In the genomic region with DNA sequence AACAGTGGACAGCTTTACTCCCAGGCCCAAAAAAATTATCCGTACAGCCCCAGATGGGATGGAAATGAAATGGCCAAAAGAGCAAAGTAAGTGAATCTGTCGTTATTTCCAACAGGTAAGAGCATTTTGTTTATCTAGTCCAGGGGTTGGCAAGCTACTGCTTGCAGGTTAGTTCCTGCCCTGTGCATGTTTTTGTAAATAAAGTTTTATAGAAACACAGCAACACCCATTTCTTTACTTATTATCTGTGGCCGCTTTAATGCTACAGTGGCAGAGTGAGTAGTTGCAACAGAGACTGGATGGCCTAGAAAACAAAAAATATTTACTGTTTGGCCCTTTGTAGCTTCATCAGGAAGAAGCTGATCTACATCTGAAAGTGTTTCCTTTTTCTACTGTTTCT, we compare ENCODE assay signal across 12 cellular contexts.
DNase-seq lines count a peak whose midpoint lies in the region; ATAC-seq, FAIRE-seq and TF ChIP-seq lines count a peak whose summit lies in the region.
"Had no signal": no experiment of that assay in that cellular context is flagged by ENCODE, and none has a peak within 500 bp of the region (broad histone marks: within the 10 kb centered on the region; RNA-seq: fewer than 3 reads in every experiment).

No MANE protein-coding gene starts in this region.

- no peak for FAIRE-seq in H1 (lab: Jason Lieb, UNC)
- FAIRE-seq: A549 had no signal

- H3K79me2 ChIP-seq in GM23338 (replicated peaks; ENCODE audit: insufficient read depth) (no peaks in the 10 kb centered on the region), H1 (ENCODE audit: control insufficient read depth in 1 of 2, insufficient read depth in 2 of 2, low read length in 2 of 2) (no peaks in the 10 kb centered on the region), Karpas-422 (ENCODE audit: low read length) (no peaks in the 10 kb centered on the region)

- dilution Hi-C loops in IMR-90 (cut with HindIII; ENCODE audit: low sequenced_read_pairs, unreplicated experiment), result no loop called here

- peak overlapping the region; percentile 1; the same call in 1 of the 2 replicates for H3K27ac ChIP-seq in GM23338 (ENCODE audit: low read depth)
- no peak overlapping the region for H3K27ac ChIP-seq in IMR-90 (ENCODE audit: insufficient read depth, low read length)
- no peak overlapping the region for H3K27ac ChIP-seq in H1 (ENCODE audit: low read depth, low read length)
- H3K27ac ChIP-seq in Karpas-422 (ENCODE audit: low read length), result no peak overlapping the region

- H3K4me1 Mint-ChIP-seq in GM23338 (peaks cover 22% of the 10 kb centered on the region), CD14-positive monocyte (no peaks in the 10 kb centered on the region), type B pancreatic cell (ENCODE audit: unreplicated experiment) (peaks cover 10% of the 10 kb centered on the region)
- H3K4me1 Mint-ChIP-seq: CD8-positive, alpha-beta memory T cell had no signal

- no peak overlapping the region for H4K5ac ChIP-seq in IMR-90 (ENCODE audit: low read depth, low read length)
- H4K5ac ChIP-seq in H1 (ENCODE audit: insufficient read length, low read depth, low read length), result no peak overlapping the region

- no CpG with 5 or more reads among the region's 3 CpGs for WGBS in IMR-90 (ENCODE audit: extremely low coverage in 2 of 2, insufficient read length in 1 of 2), 2 experiments
- 77% methylated on average over 3 of the region's 3 CpGs; no CpG with 5 or more reads in 1 of the 2 experiments for WGBS in H1 (ENCODE audit: extremely low coverage in 1 of 2, insufficient coverage in 1 of 2, insufficient read length in 1 of 2, insufficient replicate concordance in 2 of 2, low coverage in 1 of 2, low lambda C conversion rate in 2 of 2, missing lambda C conversion rate in 1 of 2), 2 experiments

- no TSS peak for BruUV-seq in IMR-90 (replicated peaks; lab: Mats Ljungman, UMichigan)

- intact Hi-C loops in IMR-90 (cut with micrococcal nuclease) (no loop called here), CD14-positive monocyte (cut with micrococcal nuclease) (no loop called here)

- H2AK5ac ChIP-seq in IMR-90 (ENCODE audit: low read depth, low read length) (peak overlapping the region; percentile 23; the same call in 1 of the 2 replicates), H1 (ENCODE audit: low read depth, low read length) (no peak overlapping the region)

- TF ChIP-seq CTCF in GM23338 (conservative IDR thresholded peaks at IDR 0.05; ENCODE audit: low read depth in 2 of 2), result no peak
- no peak for TF ChIP-seq CTCF in IMR-90 (conservative IDR thresholded peaks at IDR 0.05; ENCODE audit: low read depth, low read length)
- no peak for TF ChIP-seq CTCF in H1 (IDR thresholded peaks at IDR 0.05; ENCODE audit: control extremely low read depth in 1 of 3, insufficient read depth in 1 of 3, low read depth in 1 of 3, low read length in 3 of 3)
- no peak for TF ChIP-seq CTCF in CD14-positive monocyte (IDR thresholded peaks at IDR 0.05)
- no peak for TF ChIP-seq CTCF in type B pancreatic cell (conservative IDR thresholded peaks at IDR 0.05)

- H3K27me3 Mint-ChIP-seq in GM23338 (ENCODE audit: insufficient read depth, low read depth, poor library complexity) (no peaks in the 10 kb centered on the region), CD14-positive monocyte (ENCODE audit: low read depth in 3 of 3) (no peaks in the 10 kb centered on the region), type B pancreatic cell (no peaks in the 10 kb centered on the region)
- H3K27me3 Mint-ChIP-seq: CD8-positive, alpha-beta memory T cell had no signal

- H3K79me1 ChIP-seq in IMR-90 (ENCODE audit: low read depth in 1 of 2, low read length in 2 of 2), result peaks cover 0 to 6% of the 10 kb centered on the region in 2 experiments; a peak in 1 of 4 replicates
- no peaks in the 10 kb centered on the region for H3K79me1 ChIP-seq in H1 (ENCODE audit: low read depth, low read length)

- peak overlapping the region; percentile 29; the same call in 1 of the 2 replicates for H3K4ac ChIP-seq in IMR-90 (ENCODE audit: low read depth, low read length)
- no peak overlapping the region for H3K4ac ChIP-seq in H1 (replicated peaks; ENCODE audit: insufficient read length, low read depth, low read length)

- H3K9me2 ChIP-seq in GM23338 (ENCODE audit: insufficient read depth), result no peaks in the 10 kb centered on the region; the same call in 1 of the 2 replicates
- H3K9me2 ChIP-seq in Karpas-422 (replicated peaks; ENCODE audit: insufficient read depth, low read length), result no peaks in the 10 kb centered on the region

- H3K36me3 ChIP-seq in GM23338 (ENCODE audit: insufficient read depth), result no peaks in the 10 kb centered on the region
- H3K36me3 ChIP-seq in IMR-90 (ENCODE audit: control insufficient read depth, insufficient read depth, low read length), result no peaks in the 10 kb centered on the region
- no peaks in the 10 kb centered on the region for H3K36me3 ChIP-seq in H1 (ENCODE audit: control insufficient read depth in 2 of 4, insufficient read depth in 4 of 4, low read length in 3 of 4)
- H3K36me3 ChIP-seq in Karpas-422 (ENCODE audit: insufficient read depth, low read length), result no peaks in the 10 kb centered on the region
- H3K36me3 ChIP-seq: BE2C, HAP-1 had no signal

- no peak overlapping the region for H3K4me3 ChIP-seq in GM23338
- no peak overlapping the region for H3K4me3 ChIP-seq in IMR-90 (ENCODE audit: insufficient read depth, low read depth, low read length)
- H3K4me3 ChIP-seq in H1 (ENCODE audit: extremely low read depth in 1 of 4, insufficient read depth in 2 of 4, low read depth in 3 of 4, low read length in 4 of 4), result peak overlapping the region in 1 of 4 experiments; percentile 1; a peak in 1 of 8 replicates
- H3K4me3 ChIP-seq in Karpas-422 (ENCODE audit: low read length), result no peak overlapping the region
- H3K4me3 ChIP-seq: A549, HAP-1 had no signal

- H3K56ac ChIP-seq in IMR-90 (ENCODE audit: extremely low read depth, insufficient read depth, low read length), result no peak overlapping the region
- no peak overlapping the region for H3K56ac ChIP-seq in H1 (replicated peaks; ENCODE audit: insufficient read length, low read depth, low read length)

- H3K23me2 ChIP-seq in H1 (ENCODE audit: low read depth, low read length), result no peaks in the 10 kb centered on the region

- ATAC-seq in GM23338 (no peak), IMR-90 (ENCODE audit: low read depth) (no peak)
- ATAC-seq: A549 had no signal

- CTCF ChIA-PET in IMR-90 (lab: Yijun Ruan, JAX) (no interaction called here), H1 (lab: Charles Lee; ENCODE audit: partially characterized antibody) (interaction anchor here (0.9 to 1.7 kb wide), 5 partner anchors 16 to 308 kb away, joined by 3 to 5 read pairs (median 3); no protein-coding TSS in a partner anchor)

- TF ChIP-seq POLR2A in IMR-90 (IDR thresholded peaks at IDR 0.05; ENCODE audit: low read depth, low read length) (no peak), H1 (IDR thresholded peaks at IDR 0.05; ENCODE audit: control extremely low read depth in 1 of 2, low read depth in 2 of 2, low read length in 2 of 2) (no peak)

- no peak for DNase-seq in GM23338 (ENCODE audit: low spot score)
- DNase-seq in IMR-90, result no peak
- DNase-seq in H1 (ENCODE audit: low read depth in 1 of 2, low spot score in 2 of 2), result no peak
- no peak for DNase-seq in CD14-positive monocyte (ENCODE audit: low spot score)
- DNase-seq in Karpas-422, result no peak
- DNase-seq in type B pancreatic cell (ENCODE audit: extremely low spot score, unreplicated experiment), result no peak
- DNase-seq: BE2C; CD8-positive, alpha-beta memory T cell; DMS53; GF-D8 had no signal

- no peak overlapping the region for H2BK12ac ChIP-seq in H1 (ENCODE audit: low read depth, low read length)

- H4K91ac ChIP-seq in IMR-90 (ENCODE audit: insufficient read depth, low read depth, low read length) (no peak overlapping the region), H1 (replicated peaks; ENCODE audit: insufficient read length, low read length) (no peak overlapping the region)

- H3K9me3 ChIP-seq in IMR-90 (ENCODE audit: control insufficient read depth, insufficient read depth, low read length), result no peaks in the 10 kb centered on the region
- no peaks in the 10 kb centered on the region for H3K9me3 ChIP-seq in H1 (ENCODE audit: insufficient read depth in 2 of 2, low read depth in 1 of 2, low read length in 1 of 2)
- no peaks in the 10 kb centered on the region for H3K9me3 ChIP-seq in Karpas-422 (ENCODE audit: low read length)
- H3K9me3 ChIP-seq: A549, BE2C, HAP-1 had no signal

- H2BK5ac ChIP-seq in IMR-90 (ENCODE audit: low read depth, low read length, poor library complexity, severe bottlenecking), result no peak overlapping the region
- H2BK5ac ChIP-seq in H1 (ENCODE audit: low read depth, low read length), result no peak overlapping the region; the same call in 1 of the 2 replicates

- H3K27ac Mint-ChIP-seq in GM23338, result peak overlapping the region; percentile 80
- no peak overlapping the region for H3K27ac Mint-ChIP-seq in CD14-positive monocyte
- H3K27ac Mint-ChIP-seq in type B pancreatic cell, result no peak overlapping the region

- H3K14ac ChIP-seq in IMR-90 (replicated peaks; ENCODE audit: low read depth, low read length) (no peak overlapping the region; the same call in 1 of the 2 replicates), H1 (ENCODE audit: insufficient read length) (no peak overlapping the region)

- H3K18ac ChIP-seq in IMR-90 (ENCODE audit: low read depth, low read length) (no peak overlapping the region), H1 (ENCODE audit: extremely low read depth, low read length) (no peak overlapping the region)

- H3K9me1 ChIP-seq in IMR-90 (ENCODE audit: insufficient read depth, low read length), result peaks cover 4% of the 10 kb centered on the region; the same call in 1 of the 2 replicates

- TF ChIP-seq EP300 in H1 (IDR thresholded peaks at IDR 0.05; ENCODE audit: borderline replicate concordance in 1 of 2, low read depth in 2 of 2, low read length in 2 of 2), result no peak

- H2AFZ ChIP-seq in GM23338 (0 out of 2 replicates have a peak overlapping the region, but pooled peaks have one; percentile 1), IMR-90 (replicated peaks; ENCODE audit: low read length, poor library complexity) (no peak overlapping the region), H1 (ENCODE audit: low read length) (0 out of 2 replicates have a peak overlapping the region, but pooled peaks have one; percentile 31), Karpas-422 (ENCODE audit: low read length) (no peak overlapping the region)

- H3K27me3 ChIP-seq in GM23338 (ENCODE audit: insufficient read depth) (no peaks in the 10 kb centered on the region), IMR-90 (ENCODE audit: control insufficient read depth, insufficient read depth, low read length) (no peaks in the 10 kb centered on the region), H1 (replicated peaks in 1 of 4; ENCODE audit: control insufficient read depth in 3 of 4, extremely low read depth in 1 of 4, insufficient read depth in 3 of 4, low read length in 3 of 4) (no peaks in the 10 kb centered on the region), Karpas-422 (ENCODE audit: low read length) (no peaks in the 10 kb centered on the region)
- H3K27me3 ChIP-seq: BE2C had no signal

- H3F3A ChIP-seq in GM23338 (replicated peaks; ENCODE audit: low read depth), result no peaks in the 10 kb centered on the region

- H3K36me3 Mint-ChIP-seq in GM23338 (ENCODE audit: low read depth) (no peaks in the 10 kb centered on the region), CD14-positive monocyte (peaks cover 40 to 48% of the 10 kb centered on the region in 2 donors), type B pancreatic cell (peaks cover 9% of the 10 kb centered on the region)

- H3K9me3 Mint-ChIP-seq in GM23338, result no peaks in the 10 kb centered on the region
- peaks cover 0 to 2% (median 0%) of the 10 kb centered on the region in 7 donors for H3K9me3 Mint-ChIP-seq in CD14-positive monocyte
- H3K9me3 Mint-ChIP-seq in type B pancreatic cell, result no peaks in the 10 kb centered on the region
- H3K9me3 Mint-ChIP-seq: CD8-positive, alpha-beta memory T cell had no signal

- no peak overlapping the region for H3K9ac ChIP-seq in IMR-90 (ENCODE audit: low read depth, low read length)
- H3K9ac ChIP-seq in H1 (replicated peaks in 1 of 4; ENCODE audit: extremely low read depth in 1 of 4, low read depth in 3 of 4, low read length in 3 of 4), result no peak overlapping the region
- H3K9ac ChIP-seq in Karpas-422 (ENCODE audit: low read length), result no peak overlapping the region

- H3K4me3 Mint-ChIP-seq in GM23338 (no peak overlapping the region; the same call in 2 of the 3 replicates), CD14-positive monocyte (no peak overlapping the region), type B pancreatic cell (no peak overlapping the region)
- H3K4me3 Mint-ChIP-seq: CD8-positive, alpha-beta memory T cell had no signal

- H3K4me1 ChIP-seq in GM23338 (ENCODE audit: insufficient read depth) (peaks cover 17% of the 10 kb centered on the region), IMR-90 (ENCODE audit: control insufficient read depth, insufficient read depth, low read length) (peaks cover 18% of the 10 kb centered on the region), H1 (replicated peaks in 1 of 4; ENCODE audit: control insufficient read depth in 3 of 4, insufficient read depth in 4 of 4, low read length in 3 of 4) (peaks cover 0 to 3% (median 3%) of the 10 kb centered on the region in 4 experiments; a peak in 4 of 7 replicates), Karpas-422 (ENCODE audit: low read length) (no peaks in the 10 kb centered on the region)
- H3K4me1 ChIP-seq: BE2C, HAP-1 had no signal

- H4K20me1 ChIP-seq in GM23338 (replicated peaks; ENCODE audit: insufficient read depth) (no peaks in the 10 kb centered on the region), IMR-90 (ENCODE audit: insufficient read depth, low read length) (no peaks in the 10 kb centered on the region; the same call in 1 of the 2 replicates), H1 (replicated peaks in 1 of 2; ENCODE audit: control insufficient read depth in 1 of 2, insufficient read depth in 2 of 2, low read length in 2 of 2) (no peaks in the 10 kb centered on the region), Karpas-422 (ENCODE audit: insufficient read depth, low read depth, low read length) (no peaks in the 10 kb centered on the region)

- H2AK9ac ChIP-seq in IMR-90 (replicated peaks; ENCODE audit: low read depth, low read length, poor library complexity), result no peak overlapping the region

- H2BK20ac ChIP-seq in IMR-90 (ENCODE audit: low read depth, low read length), result peak overlapping the region; percentile 36; the same call in 1 of the 2 replicates
- no peak overlapping the region for H2BK20ac ChIP-seq in H1 (ENCODE audit: low read length)

- H3K4me2 ChIP-seq in GM23338 (peak overlapping the region; percentile 6), IMR-90 (ENCODE audit: low read depth, low read length) (no peak overlapping the region), H1 (ENCODE audit: insufficient read depth in 1 of 2, low read depth in 2 of 2, low read length in 2 of 2) (peak overlapping the region; percentile 11 to 33; a peak in 1 of 4 replicates), Karpas-422 (ENCODE audit: low read depth, low read length, poor library complexity, severe bottlenecking) (no peak overlapping the region)
- H3K4me2 ChIP-seq: A549 had no signal

- TF ChIP-seq RAD21 in IMR-90 (IDR thresholded peaks at IDR 0.05; ENCODE audit: low read length), result no peak
- no peak for TF ChIP-seq RAD21 in H1 (IDR thresholded peaks at IDR 0.05 in 1 of 2, conservative IDR thresholded peaks at IDR 0.05 in 1 of 2; ENCODE audit: low read depth in 2 of 2, low read length in 2 of 2)

- in situ Hi-C loops in IMR-90 (cut with MboI; ENCODE audit: low sequenced_read_pairs), result no loop called here

- POLR2A ChIA-PET in IMR-90 (lab: Charles Lee; ENCODE audit: unreplicated experiment), result no interaction called here
- POLR2A ChIA-PET in H1 (lab: Charles Lee; ENCODE audit: partially characterized antibody), result interaction anchor here (0.7 kb wide), 1 partner anchor 70 kb away, joined by 4 read pairs; no protein-coding TSS in a partner anchor

- H4K8ac ChIP-seq in IMR-90 (ENCODE audit: low read depth in 2 of 2, low read length in 2 of 2) (no peak overlapping the region), H1 (ENCODE audit: extremely low read depth, insufficient read depth, low read length) (no peak overlapping the region)

- H2BK15ac ChIP-seq in IMR-90 (ENCODE audit: low read depth, low read length) (no peak overlapping the region), H1 (ENCODE audit: low read length) (no peak overlapping the region)

- H3K23ac ChIP-seq in IMR-90 (ENCODE audit: low read depth, low read length) (no peak overlapping the region), H1 (ENCODE audit: insufficient read length) (no peak overlapping the region)

- H2BK120ac ChIP-seq in IMR-90 (ENCODE audit: low read depth, low read length) (peak overlapping the region; percentile 58), H1 (replicated peaks; ENCODE audit: low read depth, low read length) (no peak overlapping the region)

Comparison
In these comparisons a context has a peak if more than half of its experiments do, and no peak if none do; other contexts are left out.
1. H2AFZ ChIP-seq: peak in GM23338 (single experiment) and H1 (single experiment); none in IMR-90 (single experiment) and Karpas-422 (single experiment).
2. H3K4me2 ChIP-seq: peak in GM23338 (single experiment) and H1 (2 of 2); none in IMR-90 (single experiment) and Karpas-422 (single experiment).